ENCODE assay signal across 15 cellular contexts in the genomic region with DNA sequence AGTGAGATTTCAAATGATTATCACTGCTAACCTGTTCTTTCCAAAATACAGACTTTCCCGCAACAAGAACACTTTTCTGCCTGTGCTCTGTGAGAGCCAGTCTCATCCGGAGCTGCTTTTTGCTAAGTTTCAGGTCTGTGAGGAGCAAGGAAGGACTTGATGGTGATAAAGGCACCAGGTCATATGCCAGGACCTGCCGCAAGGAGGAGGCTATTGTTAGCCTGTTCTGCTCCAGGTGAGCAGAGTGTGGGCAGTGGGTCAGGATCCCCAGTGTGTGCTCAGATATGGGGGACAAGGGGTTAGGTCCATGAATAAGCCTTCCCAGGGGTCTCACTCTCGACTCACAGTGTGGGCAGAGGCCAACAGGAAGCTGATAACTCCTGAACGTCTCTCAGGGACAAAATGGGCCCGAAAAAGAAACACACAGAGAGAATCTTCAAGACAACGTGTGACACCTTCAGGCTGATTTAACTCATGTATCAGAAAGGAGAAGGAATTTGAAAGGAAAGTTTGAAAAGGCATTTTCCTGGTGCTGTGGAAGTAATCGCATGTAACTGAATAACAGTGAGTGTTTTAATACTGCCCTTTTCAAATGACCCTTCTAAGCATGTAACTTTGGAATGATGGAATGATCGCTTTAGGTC. TPM values are rescaled to one million over a fixed set of nuclear protein-coding genes. Genes with fewer than 3 reads are reported as not detected.
DNase-seq lines count a peak whose midpoint lies in the region; ATAC-seq, FAIRE-seq and TF ChIP-seq lines count a peak whose summit lies in the region.
"Had no signal": no experiment of that assay in that cellular context is flagged by ENCODE, and none has a peak within 500 bp of the region (broad histone marks: within the 10 kb centered on the region; RNA-seq: fewer than 3 reads in every experiment).

No MANE protein-coding gene starts in this region.

- intact Hi-C loops in psoas muscle (cut with DNase I) = loop anchor here (2.0 to 10.0 kb wide), 4 partner anchors 122 to 378 kb away; a partner anchor contains a TSS

- peak overlapping the region; percentile 75 for H3K27ac ChIP-seq in psoas muscle
- H3K27ac ChIP-seq: epithelial cell of prostate had no signal

- H3K9me3 ChIP-seq in psoas muscle = no peaks in the 10 kb centered on the region

- H3K4me1 ChIP-seq in psoas muscle = peaks cover 29% of the 10 kb centered on the region

- WGBS in psoas muscle, 3 donors = 51 to 66% (median 54%) methylated on average over 9 of the region's 9 CpGs

- ATAC-seq in psoas muscle = peak in 3 of 4 donors; percentile 35 to 54 (median 49)
- no peak for ATAC-seq in GM21447 (IDR thresholded peaks at IDR 0.05; ENCODE audit: unreplicated experiment)

- no peak for TF ChIP-seq CTCF in fibroblast of the aortic adventitia (IDR thresholded peaks at IDR 0.05; ENCODE audit: insufficient read depth, low read length)
- peak; percentile 18 for TF ChIP-seq CTCF in psoas muscle (IDR thresholded peaks at IDR 0.05)

- TF ChIP-seq POLR2A in GM12891 (IDR thresholded peaks at IDR 0.05; ENCODE audit: low read depth, low read length) = no peak

- DNase-seq in GM12891 (ENCODE audit: insufficient read length, low spot score) (no peak), SK-MEL-5 (ENCODE audit: low read depth, low spot score) (peak; percentile 54), fibroblast of the aortic adventitia (ENCODE audit: low read depth) (peak; percentile 35), psoas muscle (no peak), NCI-H69 (lab: John Stamatoyannopoulos, UW) (no peak), NCI-H748 (lab: John Stamatoyannopoulos, UW; ENCODE audit: unreplicated experiment) (no peak)
- no peak for DNase-seq in activated effector memory CD4-positive, alpha-beta T cell treated with Interleukin-2 at 50 U/mL for 16 hours
- DNase-seq: activated naive CD4-positive, alpha-beta T cell treated with anti-CD3 and anti-CD28 coated beads for 36 hours; central memory CD4-positive, alpha-beta T cell; MV-4-11; stimulated activated CD4-positive, alpha-beta T cell treated with anti-CD3 and anti-CD28 coated beads, Interleukin-12 subunit alpha, Interleukin-12 subunit beta, amount 100 ng/mL, for 4 hours; substantia nigra had no signal

- no peak overlapping the region for H3K4me3 ChIP-seq in fibroblast of the aortic adventitia (ENCODE audit: low read depth, low read length)
- no peak overlapping the region for H3K4me3 ChIP-seq in psoas muscle

- no peaks in the 10 kb centered on the region for H3K36me3 ChIP-seq in psoas muscle (ENCODE audit: insufficient read depth in 1 of 2, low read depth in 1 of 2)

- in situ Hi-C loops in SK-MEL-5 (cut with HindIII; ENCODE audit: low pct_unique_long_range_greater_than_20kb, low sequenced_read_pairs) = no loop called here

- no peaks in the 10 kb centered on the region for H3K27me3 ChIP-seq in psoas muscle (ENCODE audit: insufficient read depth in 3 of 3, low read length in 2 of 3)

- peak; percentile 43 for FAIRE-seq in GM12891 (lab: Jason Lieb, UNC)
- FAIRE-seq: D721Med had no signal

TF ChIP-seq in GM12891, 5 proteins besides CTCF, POLR2A, EP300 and RAD21:
- TF ChIP-seq POLR2AphosphoS5 (IDR thresholded peaks at IDR 0.05; ENCODE audit: low read depth, low read length) (no peak), POU2F2 (IDR thresholded peaks at IDR 0.05; ENCODE audit: low read depth, low read length) (no peak), SPI1 (IDR thresholded peaks at IDR 0.05; ENCODE audit: low read depth, low read length) (no peak), PAX5 (IDR thresholded peaks at IDR 0.05; ENCODE audit: insufficient read depth, low read length, severe bottlenecking) (no peak), TAF1 (IDR thresholded peaks at IDR 0.05; ENCODE audit: low read depth, low read length) (no peak)

RNA-seq across cellular contexts. Expression of a gene that starts 57.7 kb away (rescaled TPM):
- 0.09 TPM for polyA plus RNA-seq in GM12891 (2012; ENCODE audit: low read depth, missing spikeins)
- 73.2 and 79.0 TPM in 2 replicates for total RNA-seq in SK-MEL-5 (2014; rRNA removed; shearing (Covaris generic))
- 38.7 and 43.3 TPM in 2 replicates for polyA plus RNA-seq in SK-MEL-5 (2015; cell fraction: cytosol; rRNA removed)
- polyA plus RNA-seq in SK-MEL-5 (2015; cell fraction: nucleus; rRNA removed) = 38.5 and 43.7 TPM in 2 replicates
- total RNA-seq in fibroblast of the aortic adventitia (ENCODE audit: low replicate concordance) (3.0 and 10.1 TPM in 2 replicates), psoas muscle (1,000 to 10,000 TPM; 2,718 to 5,341 (median 3,828) TPM)
- 1,000 to 10,000 TPM in 2 of 3 donors, 100 to 1,000 TPM in 1; 703 to 2,553 (median 1,460) TPM for polyA plus RNA-seq in psoas muscle

Comparison
In these comparisons a context has a peak if more than half of its experiments do, and no peak if none do; other contexts are left out.
1. DNase-seq: peak in SK-MEL-5 (single experiment) and fibroblast of the aortic adventitia (single experiment); none in GM12891 (single experiment), psoas muscle (0 of 2), NCI-H69 (single experiment), activated effector memory CD4-positive, alpha-beta T cell treated with Interleukin-2 at 50 U/mL for 16 hours (single experiment) and NCI-H748 (single experiment).
2. RNA of a gene that starts 57.7 kb away (total RNA-seq): 2,718 to 5,341 TPM in psoas muscle; 73.2 to 79.0 TPM in SK-MEL-5 and 3.0 to 10.1 TPM in fibroblast of the aortic adventitia; every median in the first group is over 10 times any median in the second.